In genomic region chrX:154404625-154405192, GRCh38 we compare ENCODE assay signal across 2 cellular contexts.
A peak's percentile ranks its signal among the peaks of the same experiment; 100 is the strongest.
TF ChIP-seq lines count a peak whose summit lies in the region.

No MANE protein-coding gene starts in this region.

TF ChIP-seq in GM12891, 5 proteins besides CTCF, POLR2A, EP300 and RAD21:
- TF ChIP-seq SPI1 (IDR thresholded peaks at IDR 0.05; ENCODE audit: low read depth, low read length) = no peak
- no peak for TF ChIP-seq TAF1 (IDR thresholded peaks at IDR 0.05; ENCODE audit: low read depth, low read length)
- no peak for TF ChIP-seq POU2F2 (IDR thresholded peaks at IDR 0.05; ENCODE audit: low read depth, low read length)
- no peak for TF ChIP-seq POLR2AphosphoS5 (IDR thresholded peaks at IDR 0.05; ENCODE audit: low read depth, low read length)
- no peak for TF ChIP-seq PAX5 (IDR thresholded peaks at IDR 0.05; ENCODE audit: insufficient read depth, low read length, severe bottlenecking)

TF ChIP-seq in K562, 482 proteins besides CTCF, POLR2A, EP300 and RAD21:
- TF ChIP-seq ZNF75A (CRISPR knock-in tag; IDR thresholded peaks at IDR 0.05) (no peak), POLR2G (IDR thresholded peaks at IDR 0.05; ENCODE audit: low read depth, low read length) (peak; percentile 29; the same call in 1 of the 2 replicates), THAP12 (CRISPR knock-in tag; IDR thresholded peaks at IDR 0.05) (no peak)
